Comparison of ENCODE assay signal across 21 cellular contexts in genomic region chr16:46627746-46628145, GRCh38. TPM values are rescaled to one million over a fixed set of nuclear protein-coding genes. Genes with fewer than 3 reads are reported as not detected.
"Had no signal": no experiment of that assay in that cellular context is flagged by ENCODE, and none has a peak within 500 bp of the region (broad histone marks: within the 10 kb centered on the region; RNA-seq: fewer than 3 reads in every experiment).

No MANE protein-coding gene starts in this region.

- H3K36me3 ChIP-seq: colonic mucosa, esophagus muscularis mucosa, prostate gland, right atrium auricular region, sigmoid colon, thoracic aorta, tibial nerve, upper lobe of right lung, uterus had no signal

- H3K4me3 ChIP-seq: colonic mucosa, esophagus muscularis mucosa, prostate gland, right atrium auricular region, sigmoid colon, thoracic aorta, tibial nerve, upper lobe of right lung, uterus had no signal

- H3K27ac Mint-ChIP-seq: dendritic cell treated with granulocyte-macrophage colony-stimulating factor and Interleukin-4, amounts not matched to agents 40 ng/mL and 50 ng/mL, for 4 days; natural killer cell; stimulated activated naive B cell treated with anti-CD40 and anti-IgM and Interleukin-4, amounts not matched to agents 10 μg/mL and 1 μg/mL and 100 μg/mL, for 72 hours; stimulated activated naive CD8-positive, alpha-beta T cell treated with anti-CD3 and anti-CD28 coated beads, Interleukin-15, Interleukin-2, amounts not matched to agents 100 ng/mL and 50 ng/mL, for 24 hours had no signal

- DNase-seq: colonic mucosa; effector CD8-positive, alpha-beta T cell; foreskin melanocyte; hypothalamus; immature natural killer cell; mesenchymal stem cell; natural killer cell; sigmoid colon; stimulated activated CD4-positive, alpha-beta T cell treated with anti-CD3 and anti-CD28 coated beads, Interleukin-2, amount 100 ng/mL, for 48 hours; stimulated activated naive B cell treated with anti-CD40 and anti-IgM and Interleukin-4, amounts not matched to agents 10 μg/mL and 1 μg/mL and 100 μg/mL, for 72 hours; upper lobe of right lung; uterus had no signal

- H3K4me1 Mint-ChIP-seq: central memory CD8-positive, alpha-beta T cell; immature natural killer cell; natural killer cell had no signal

- H3K9me3 ChIP-seq: colonic mucosa, esophagus muscularis mucosa, prostate gland, right atrium auricular region, sigmoid colon, thoracic aorta, tibial nerve, upper lobe of right lung, uterus had no signal

- H3K4me3 Mint-ChIP-seq: central memory CD8-positive, alpha-beta T cell; dendritic cell treated with granulocyte-macrophage colony-stimulating factor and Interleukin-4, amounts not matched to agents 40 ng/mL and 50 ng/mL, for 4 days; immature natural killer cell; natural killer cell; stimulated activated naive B cell treated with anti-CD40 and anti-IgM and Interleukin-4, amounts not matched to agents 10 μg/mL and 1 μg/mL and 100 μg/mL, for 72 hours; stimulated activated naive CD8-positive, alpha-beta T cell treated with anti-CD3 and anti-CD28 coated beads, Interleukin-15, Interleukin-2, amounts not matched to agents 100 ng/mL and 50 ng/mL, for 24 hours had no signal

- H3K4me1 ChIP-seq: colonic mucosa, prostate gland, right atrium auricular region, sigmoid colon, upper lobe of right lung, uterus had no signal

- H3K27me3 Mint-ChIP-seq: central memory CD8-positive, alpha-beta T cell; stimulated activated naive B cell treated with anti-CD40 and anti-IgM and Interleukin-4, amounts not matched to agents 10 μg/mL and 1 μg/mL and 100 μg/mL, for 72 hours; stimulated activated naive CD8-positive, alpha-beta T cell treated with anti-CD3 and anti-CD28 coated beads, Interleukin-15, Interleukin-2, amounts not matched to agents 100 ng/mL and 50 ng/mL, for 24 hours had no signal

- H3K27ac ChIP-seq: colonic mucosa, esophagus muscularis mucosa, prostate gland, right atrium auricular region, sigmoid colon, thoracic aorta, tibial nerve, upper lobe of right lung, uterus had no signal

- H3K9me3 Mint-ChIP-seq: central memory CD8-positive, alpha-beta T cell; dendritic cell treated with granulocyte-macrophage colony-stimulating factor and Interleukin-4, amounts not matched to agents 40 ng/mL and 50 ng/mL, for 4 days; immature natural killer cell; natural killer cell; stimulated activated naive B cell treated with anti-CD40 and anti-IgM and Interleukin-4, amounts not matched to agents 10 μg/mL and 1 μg/mL and 100 μg/mL, for 72 hours; stimulated activated naive CD8-positive, alpha-beta T cell treated with anti-CD3 and anti-CD28 coated beads, Interleukin-15, Interleukin-2, amounts not matched to agents 100 ng/mL and 50 ng/mL, for 24 hours had no signal

- H3K36me3 Mint-ChIP-seq: immature natural killer cell, natural killer cell had no signal

- H3K27me3 ChIP-seq: colonic mucosa, esophagus muscularis mucosa, right atrium auricular region, sigmoid colon, tibial nerve, upper lobe of right lung, uterus had no signal

RNA-seq across cellular contexts. Expression of gene SHCBP1, which starts 6.6 kb away (rescaled TPM):
- total RNA-seq: left lobe of liver had no signal
